ENCODE assay signal across 13 cellular contexts in the genomic region with DNA sequence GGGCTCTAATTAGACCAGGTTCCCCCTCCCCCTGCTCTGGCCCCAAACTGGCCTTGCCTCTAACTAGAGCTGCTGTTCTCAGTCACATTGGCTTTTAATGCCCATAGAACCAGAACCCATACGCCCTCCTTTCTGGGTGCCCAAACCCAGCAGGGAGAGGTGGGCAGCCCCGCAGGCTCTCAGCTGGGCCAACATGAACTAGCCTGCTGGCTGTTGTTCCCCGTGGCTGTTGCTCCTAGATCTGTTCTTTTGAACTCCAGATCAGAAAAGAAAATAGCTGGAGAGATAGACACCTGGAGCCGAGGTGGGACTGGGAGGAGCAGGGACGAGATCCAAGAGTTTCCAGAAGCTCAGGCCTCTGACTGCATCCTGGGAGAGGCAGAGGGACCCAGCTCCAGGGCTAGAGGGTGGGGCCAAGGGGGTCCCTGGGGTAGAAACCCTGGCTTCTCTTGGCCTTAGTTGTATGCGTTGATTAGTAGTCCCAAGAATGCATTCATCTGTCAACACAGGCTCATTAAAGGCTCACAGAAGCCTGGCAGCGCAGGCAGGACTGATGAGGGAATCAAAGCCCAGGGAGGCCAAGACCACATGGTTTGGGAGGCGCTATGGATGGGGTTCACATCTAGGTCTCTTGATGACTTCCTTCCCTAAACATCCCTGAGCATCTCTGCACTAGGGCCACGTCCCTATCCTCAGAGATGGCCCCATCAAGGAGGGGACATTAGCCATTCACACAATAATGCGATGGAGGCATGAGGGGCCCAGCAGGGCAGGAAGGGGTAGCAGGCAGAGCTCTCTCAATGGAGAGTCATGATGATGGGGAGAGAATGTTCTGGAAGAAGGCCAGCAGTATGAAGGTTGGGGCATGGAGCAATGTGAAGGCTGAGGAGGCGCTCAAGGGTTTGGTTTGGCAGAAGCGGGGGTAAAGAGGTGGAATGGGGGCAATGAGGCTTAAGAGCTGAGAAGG. TPM values are rescaled to one million over a fixed set of nuclear protein-coding genes. Genes with fewer than 3 reads are reported as not detected.
DNase-seq lines count a peak whose midpoint lies in the region; ATAC-seq, FAIRE-seq and TF ChIP-seq lines count a peak whose summit lies in the region.
"Had no signal": no experiment of that assay in that cellular context is flagged by ENCODE, and none has a peak within 500 bp of the region (broad histone marks: within the 10 kb centered on the region; RNA-seq: fewer than 3 reads in every experiment).

No MANE protein-coding gene starts in this region.

- intact Hi-C loops in pancreas (cut with DNase I) = loop anchor here in 1 of 3 donors (5.0 kb wide), 1 partner anchor 44 kb away; no protein-coding TSS in a partner anchor

- H4K20me1 ChIP-seq in H9 (ENCODE audit: control insufficient read depth, insufficient read depth, insufficient read length) (peaks cover 2% of the 10 kb centered on the region), hepatocyte (ENCODE audit: insufficient read depth, poor library complexity, severe bottlenecking) (no peaks in the 10 kb centered on the region)

- no peak overlapping the region for H2BK5ac ChIP-seq in H9 (ENCODE audit: insufficient read length, low read length)

- H3K36me3 ChIP-seq in hepatocyte (replicated peaks; ENCODE audit: insufficient read depth, low read depth) = no peaks in the 10 kb centered on the region
- H3K36me3 ChIP-seq in pancreas = no peaks in the 10 kb centered on the region

- no peak overlapping the region for H2BK20ac ChIP-seq in H9 (ENCODE audit: low read depth, low read length, poor library complexity, severe bottlenecking)

- WGBS in H9 (ENCODE audit: extremely low coverage, insufficient read length, low lambda C conversion rate) = no CpG with 5 or more reads among the region's 12 CpGs
- 65% methylated on average over 12 of the region's 12 CpGs for WGBS in hepatocyte (ENCODE audit: low lambda C conversion rate, missing lambda C conversion rate)
- WGBS in pancreas, 2 donors = 39 to 42% methylated on average over 12 of the region's 12 CpGs

- H3K27me3 Mint-ChIP-seq in H9 (ENCODE audit: low read depth) (peaks cover 27% of the 10 kb centered on the region), WTC11 (ENCODE audit: low read depth) (peaks cover 3% of the 10 kb centered on the region)
- H3K27me3 Mint-ChIP-seq: activated CD4-positive, alpha-beta memory T cell treated with anti-CD3 and anti-CD28 coated beads for 36 hours had no signal

- no peak overlapping the region for H4K91ac ChIP-seq in H9 (ENCODE audit: insufficient read length, low read depth, low read length)

- no peak overlapping the region for H3K56ac ChIP-seq in H9 (ENCODE audit: insufficient read length, low read depth, low read length)

- ATAC-seq in WTC11 (peak; percentile 70), pancreas (peak; percentile 27 to 66 (median 38)), HG02763 (IDR thresholded peaks at IDR 0.05; ENCODE audit: unreplicated experiment) (no peak), HG02759 (IDR thresholded peaks at IDR 0.05; ENCODE audit: unreplicated experiment) (no peak)

- no peaks in the 10 kb centered on the region for H3K9me3 Mint-ChIP-seq in H9
- H3K9me3 Mint-ChIP-seq in WTC11 = no peaks in the 10 kb centered on the region
- H3K9me3 Mint-ChIP-seq: activated CD4-positive, alpha-beta memory T cell treated with anti-CD3 and anti-CD28 coated beads for 36 hours had no signal

- H3K79me2 ChIP-seq in H9 (ENCODE audit: insufficient read depth, low read length) (no peaks in the 10 kb centered on the region), hepatocyte (no peaks in the 10 kb centered on the region)

- no peak overlapping the region for H4K5ac ChIP-seq in H9 (ENCODE audit: insufficient read length, low read depth, low read length)

- H2BK120ac ChIP-seq in H9 (ENCODE audit: low read depth, low read length, poor library complexity, severe bottlenecking) = no peak overlapping the region

- H3K27ac ChIP-seq in H9 (ENCODE audit: insufficient read length, low read depth, low read length) (no peak overlapping the region), hepatocyte (peak overlapping the region; percentile 94), pancreas (peak overlapping the region; percentile 85 to 97 (median 94))

- H2AFZ ChIP-seq in H9 (ENCODE audit: low read length) = no peak overlapping the region
- no peak overlapping the region for H2AFZ ChIP-seq in hepatocyte

- POLR2A ChIA-PET in WTC11 (lab: Charles Lee) = interaction anchor here (0.6 to 0.9 kb wide), 4 partner anchors 30 to 97 kb away, joined by 3 to 4 read pairs (median 3); a partner anchor contains a TSS

- peaks cover 16 to 31% of the 10 kb centered on the region in 2 experiments for H3K4me1 Mint-ChIP-seq in H9
- H3K4me1 Mint-ChIP-seq in WTC11 = peaks cover 22% of the 10 kb centered on the region

- H4K8ac ChIP-seq in H9 (replicated peaks; ENCODE audit: insufficient read length, low read depth, low read length) = no peak overlapping the region

- no peak overlapping the region for H3K23ac ChIP-seq in H9 (ENCODE audit: insufficient read length, low read depth, low read length)

- no peak overlapping the region for H3K4me3 ChIP-seq in hepatocyte
- H3K4me3 ChIP-seq in pancreas = peak overlapping the region in 1 of 4 donors; percentile 12

- H3K36me3 Mint-ChIP-seq in H9 (ENCODE audit: insufficient read depth in 1 of 3, low read depth in 3 of 3) = no peaks in the 10 kb centered on the region
- H3K36me3 Mint-ChIP-seq in WTC11 = no peaks in the 10 kb centered on the region
- H3K36me3 Mint-ChIP-seq: activated CD4-positive, alpha-beta memory T cell treated with anti-CD3 and anti-CD28 coated beads for 36 hours had no signal

- no peak overlapping the region; the same call in 1 of the 2 replicates for H3K14ac ChIP-seq in H9 (ENCODE audit: insufficient read depth, low read length)

- peaks cover 3% of the 10 kb centered on the region; the same call in 1 of the 2 replicates for H3K4me1 ChIP-seq in H9 (ENCODE audit: insufficient read depth, low read length)
- H3K4me1 ChIP-seq in hepatocyte (ENCODE audit: insufficient read depth) = peaks cover 21% of the 10 kb centered on the region
- peaks cover 27 to 35% (median 34%) of the 10 kb centered on the region in 3 donors for H3K4me1 ChIP-seq in pancreas

- CTCF ChIA-PET in WTC11 (lab: Charles Lee) = interaction anchor here (0.6 to 2.6 kb wide), 6 partner anchors 48 to 114 kb away, joined by 3 to 18 read pairs (median 4); no protein-coding TSS in a partner anchor

- no peak overlapping the region for H3T11ph ChIP-seq in H9 (ENCODE audit: low read length)

- peak overlapping the region in 1 of 2 experiments; percentile 60; a peak in 1 of 5 replicates for H3K4me3 Mint-ChIP-seq in H9
- H3K4me3 Mint-ChIP-seq in WTC11 = no peak overlapping the region
- H3K4me3 Mint-ChIP-seq: activated CD4-positive, alpha-beta memory T cell treated with anti-CD3 and anti-CD28 coated beads for 36 hours had no signal

- FAIRE-seq in pancreas (lab: Jason Lieb, UNC) = no peak
- no peak for FAIRE-seq in RCC 7860 (lab: Jason Lieb, UNC)

- H3K18ac ChIP-seq in H9 (ENCODE audit: insufficient read length, low read depth, low read length) = no peak overlapping the region

- peak overlapping the region; percentile 4 for H3K4me2 ChIP-seq in H9 (ENCODE audit: insufficient read depth, insufficient read length, low read length)
- peak overlapping the region; percentile 69 for H3K4me2 ChIP-seq in hepatocyte

- H2BK15ac ChIP-seq in H9 (ENCODE audit: low read depth, low read length) = no peak overlapping the region

- no peaks in the 10 kb centered on the region for H3K9me3 ChIP-seq in H9 (ENCODE audit: control insufficient read depth, low read depth, low read length)
- H3K9me3 ChIP-seq in hepatocyte (ENCODE audit: low read depth) = no peaks in the 10 kb centered on the region
- H3K9me3 ChIP-seq in pancreas = no peaks in the 10 kb centered on the region

- no peak for TF ChIP-seq CTCF in H9 (conservative IDR thresholded peaks at IDR 0.05)
- no peak for TF ChIP-seq CTCF in WTC11 (IDR thresholded peaks at IDR 0.05)
- no peak for TF ChIP-seq CTCF in hepatocyte (IDR thresholded peaks at IDR 0.05; ENCODE audit: poor library complexity)
- no peak for TF ChIP-seq CTCF in pancreas (IDR thresholded peaks at IDR 0.05)

- H3K27ac Mint-ChIP-seq in H9 (peak overlapping the region in 2 of 3 experiments; percentile 62 to 68; a peak in 2 of 7 replicates), WTC11 (no peak overlapping the region)
- H3K27ac Mint-ChIP-seq: activated CD4-positive, alpha-beta memory T cell treated with anti-CD3 and anti-CD28 coated beads for 36 hours had no signal

- no peak overlapping the region for H2BK12ac ChIP-seq in H9 (ENCODE audit: insufficient read length, low read depth, low read length)

- no peak overlapping the region for H3K4ac ChIP-seq in H9 (ENCODE audit: low read depth, low read length)

- no peak for DNase-seq in H9
- no peak for DNase-seq in WTC11 (ENCODE audit: low spot score)
- DNase-seq in hepatocyte (ENCODE audit: low spot score) = no peak
- peak in 2 of 6 donors; percentile 37 to 57 for DNase-seq in pancreas
- no peak for DNase-seq in midbrain (lab: John Stamatoyannopoulos, UW)
- no peak for DNase-seq in RCC 7860 (ENCODE audit: low spot score)
- DNase-seq: activated CD4-positive, alpha-beta memory T cell treated with anti-CD3 and anti-CD28 coated beads for 36 hours; activated naive CD4-positive, alpha-beta T cell treated with Interleukin-2 at 50 U/mL for 16 hours; dermis blood vessel endothelial cell; T-helper 2 cell had no signal

- no peaks in the 10 kb centered on the region for H3K23me2 ChIP-seq in H9 (ENCODE audit: insufficient read length, low read depth, low read length, poor library complexity, severe bottlenecking)

- no peaks in the 10 kb centered on the region; the same call in 1 of the 2 replicates for H3K27me3 ChIP-seq in H9 (ENCODE audit: insufficient read depth, low read length)
- H3K27me3 ChIP-seq in hepatocyte = no peaks in the 10 kb centered on the region
- no peaks in the 10 kb centered on the region for H3K27me3 ChIP-seq in pancreas

- no peak overlapping the region for H3K9ac ChIP-seq in H9 (ENCODE audit: extremely low read depth, insufficient read length, low read length)

- H2AK5ac ChIP-seq in H9 (ENCODE audit: insufficient read length, low read length) = no peak overlapping the region

- H3K9me2 ChIP-seq in hepatocyte (replicated peaks; ENCODE audit: insufficient read depth) = no peaks in the 10 kb centered on the region

- H3K79me1 ChIP-seq in H9 (ENCODE audit: insufficient read depth, low read depth, low read length, poor library complexity, severe bottlenecking) = no peaks in the 10 kb centered on the region

TF ChIP-seq in WTC11, 78 proteins besides CTCF, POLR2A, EP300 and RAD21 (continues in another document):
- TF ChIP-seq GABPB1 (CRISPR knock-in tag; IDR thresholded peaks at IDR 0.05) = peak; percentile 6; the same call in 1 of the 2 replicates

RNA-seq across cellular contexts. Expression of a gene that starts 1.3 kb away (rescaled TPM):
- total RNA-seq in H9 (2021) (not detected in 2 replicates), WTC11 (2021) (not detected in 3 replicates), hepatocyte (not detected in 2 replicates), pancreas (under 1 TPM in 4 of 6 donors, not detected in 2; 0.19 to 0.67 (median 0.21) TPM)
- polyA plus RNA-seq in hepatocyte (0.34 TPM in 1 of 2 replicates, not detected in the other), pancreas (not detected)
- total RNA-seq: activated CD4-positive, alpha-beta memory T cell treated with anti-CD3 and anti-CD28 coated beads for 36 hours; dermis blood vessel endothelial cell; skeletal muscle tissue had no signal

RNA-seq across cellular contexts. Expression of a gene that starts 48.8 kb away (rescaled TPM):
- 27.1 and 28.2 TPM in 2 replicates for total RNA-seq in H9 (2021)
- 17.0 to 18.8 TPM (median 18.4 TPM) in 3 replicates for total RNA-seq in WTC11 (2021)
- 61.2 and 62.4 TPM in 2 replicates for total RNA-seq in hepatocyte
- polyA plus RNA-seq in hepatocyte = 74.5 and 82.7 TPM in 2 replicates
- 10 to 100 TPM; 43.2 to 56.2 (median 46.9) TPM for total RNA-seq in pancreas
- polyA plus RNA-seq in pancreas = 10 to 100 TPM; 24.2 to 28.9 TPM

Comparison
In these comparisons a context has a peak if more than half of its experiments do, and no peak if none do; other contexts are left out.
1. ATAC-seq: peak in WTC11 (single experiment) and pancreas (4 of 4); none in HG02763 (single experiment) and HG02759 (single experiment).